Comparison of ENCODE assay signal across 8 cellular contexts in genomic region chr3:154018100-154018696, GRCh38.
DNase-seq lines count a peak whose midpoint lies in the region; ATAC-seq and TF ChIP-seq lines count a peak whose summit lies in the region.

No MANE protein-coding gene starts in this region.

- no peak overlapping the region for H3K27ac ChIP-seq in CD4-positive, alpha-beta memory T cell (ENCODE audit: low read depth, low read length)
- H3K27ac ChIP-seq in RWPE1, result no peak overlapping the region
- H3K27ac ChIP-seq in brain microvascular endothelial cell, result no peak overlapping the region
- no peak overlapping the region for H3K27ac ChIP-seq in osteoblast (ENCODE audit: low read depth, low read length)
- no peak overlapping the region for H3K27ac ChIP-seq in adrenal gland

- H3K4me3 Mint-ChIP-seq in CD4-positive, alpha-beta memory T cell, result no peak overlapping the region

- no peaks in the 10 kb centered on the region for H4K20me1 ChIP-seq in osteoblast (ENCODE audit: insufficient read depth, low read length)

- H3K27ac Mint-ChIP-seq in CD4-positive, alpha-beta memory T cell, result no peak overlapping the region

- ATAC-seq in GM18907 (IDR thresholded peaks at IDR 0.05; ENCODE audit: unreplicated experiment) (peak; percentile 71), HG03432 (IDR thresholded peaks at IDR 0.05; ENCODE audit: unreplicated experiment) (peak; percentile 85), HG03378 (IDR thresholded peaks at IDR 0.05; ENCODE audit: unreplicated experiment) (no peak)

- in situ Hi-C loops in brain microvascular endothelial cell (cut with HindIII; ENCODE audit: low pct_ligation_motif_present, low sequenced_read_pairs), result no loop called here

- H3K4me2 ChIP-seq in osteoblast (ENCODE audit: insufficient read depth, low read length), result no peak overlapping the region

- H3K4me1 ChIP-seq in CD4-positive, alpha-beta memory T cell (ENCODE audit: insufficient read depth, low read length), result no peaks in the 10 kb centered on the region
- H3K4me1 ChIP-seq in osteoblast (ENCODE audit: insufficient read depth, low read length) (no peaks in the 10 kb centered on the region), adrenal gland (replicated peaks in 1 of 2) (no peaks in the 10 kb centered on the region)

- DNase-seq in CD4-positive, alpha-beta memory T cell, result peak in 4 of 5 donors; percentile 4 to 12 (median 12)
- peak; percentile 15 for DNase-seq in RWPE1 (ENCODE audit: low spot score)
- DNase-seq in brain microvascular endothelial cell, result peak; percentile 39
- DNase-seq in osteoblast (ENCODE audit: insufficient read length, low spot score, missing footprints), result no peak
- no peak for DNase-seq in adrenal gland

- no peaks in the 10 kb centered on the region for H3K4me1 Mint-ChIP-seq in CD4-positive, alpha-beta memory T cell

- H3K36me3 Mint-ChIP-seq in CD4-positive, alpha-beta memory T cell, result no peaks in the 10 kb centered on the region

- no peak overlapping the region for H3K4me3 ChIP-seq in CD4-positive, alpha-beta memory T cell (ENCODE audit: low read length in 2 of 2)
- H3K4me3 ChIP-seq in brain microvascular endothelial cell (ENCODE audit: low read depth, low read length), result no peak overlapping the region
- H3K4me3 ChIP-seq in osteoblast (ENCODE audit: insufficient read depth, low read length), result no peak overlapping the region
- H3K4me3 ChIP-seq in adrenal gland, result no peak overlapping the region

- no peak overlapping the region for H2AFZ ChIP-seq in osteoblast (ENCODE audit: low read length)

- WGBS in adrenal gland, 4 donors, result 40 to 51% (median 47%) methylated on average over 3 of the region's 3 CpGs

- H3K27me3 ChIP-seq in CD4-positive, alpha-beta memory T cell (ENCODE audit: insufficient read depth, low read length), result peaks cover 5% of the 10 kb centered on the region
- H3K27me3 ChIP-seq in brain microvascular endothelial cell (replicated peaks), result no peaks in the 10 kb centered on the region
- H3K27me3 ChIP-seq in osteoblast (ENCODE audit: insufficient read depth, low read length), result no peaks in the 10 kb centered on the region
- H3K27me3 ChIP-seq in adrenal gland, result no peaks in the 10 kb centered on the region

- H3K9me3 ChIP-seq in CD4-positive, alpha-beta memory T cell (ENCODE audit: control insufficient read depth in 1 of 2, low read length in 2 of 2), result no peaks in the 10 kb centered on the region
- no peaks in the 10 kb centered on the region for H3K9me3 ChIP-seq in osteoblast (ENCODE audit: low read depth, low read length)
- no peaks in the 10 kb centered on the region for H3K9me3 ChIP-seq in adrenal gland (replicated peaks in 1 of 3)

- intact Hi-C loops in CD4-positive, alpha-beta memory T cell (cut with micrococcal nuclease), result loop anchor here (1.0 to 2.0 kb wide), 2 partner anchors 727 to 992 kb away; no protein-coding TSS in a partner anchor
- intact Hi-C loops in adrenal gland (cut with DNase I), result no loop called here

- H3K79me2 ChIP-seq in osteoblast (ENCODE audit: insufficient read depth, low read length), result no peaks in the 10 kb centered on the region

- POLR2A ChIA-PET in CD4-positive, alpha-beta memory T cell (lab: Charles Lee; ENCODE audit: partially characterized antibody), result no interaction called here
- POLR2A ChIA-PET in RWPE1 (lab: Yijun Ruan, JAX; ENCODE audit: low non-redundant PET), result no interaction called here

- no peaks in the 10 kb centered on the region for H3K9me3 Mint-ChIP-seq in CD4-positive, alpha-beta memory T cell

- peak; percentile 31 for TF ChIP-seq CTCF in RWPE1 (conservative IDR thresholded peaks at IDR 0.05; ENCODE audit: low read depth)
- peak; percentile 86 for TF ChIP-seq CTCF in brain microvascular endothelial cell (IDR thresholded peaks at IDR 0.05; ENCODE audit: low read depth, low read length, missing control alignments)
- peak; percentile 62 for TF ChIP-seq CTCF in osteoblast (IDR thresholded peaks at IDR 0.05; ENCODE audit: extremely low read depth, low read depth, low read length)
- TF ChIP-seq CTCF in adrenal gland (IDR thresholded peaks at IDR 0.05), result peak in 3 of 6 experiments; percentile 8 to 22 (median 15)

- CTCF ChIA-PET in CD4-positive, alpha-beta memory T cell (lab: Charles Lee; ENCODE audit: partially characterized antibody), result interaction anchor here (0.7 to 2.7 kb wide), 2 partner anchors 935 to 975 kb away, joined by 4 to 8 read pairs; no protein-coding TSS in a partner anchor
- CTCF ChIA-PET in RWPE1 (lab: Yijun Ruan, JAX), result interaction anchor here (0.7 to 0.9 kb wide), 2 partner anchors 235 to 274 kb away, joined by 3 to 4 read pairs; no protein-coding TSS in a partner anchor

- no peak for TF ChIP-seq POLR2A in adrenal gland (IDR thresholded peaks at IDR 0.05)

- H3K27me3 Mint-ChIP-seq in CD4-positive, alpha-beta memory T cell, result peaks cover 1 to 2% of the 10 kb centered on the region in 2 donors

- H3K36me3 ChIP-seq in CD4-positive, alpha-beta memory T cell (ENCODE audit: insufficient read depth, low read length), result no peaks in the 10 kb centered on the region
- H3K36me3 ChIP-seq in brain microvascular endothelial cell (replicated peaks) (no peaks in the 10 kb centered on the region), osteoblast (ENCODE audit: insufficient read depth, low read length) (no peaks in the 10 kb centered on the region), adrenal gland (replicated peaks in 1 of 2) (no peaks in the 10 kb centered on the region)

Comparison
In these comparisons a context has a peak if more than half of its experiments do, and no peak if none do; other contexts are left out.
1. DNase-seq: peak in CD4-positive, alpha-beta memory T cell (4 of 5), RWPE1 (single experiment) and brain microvascular endothelial cell (single experiment); none in osteoblast (single experiment) and adrenal gland (0 of 7).